ENCODE assay signal across 8 cellular contexts in the genomic region with DNA sequence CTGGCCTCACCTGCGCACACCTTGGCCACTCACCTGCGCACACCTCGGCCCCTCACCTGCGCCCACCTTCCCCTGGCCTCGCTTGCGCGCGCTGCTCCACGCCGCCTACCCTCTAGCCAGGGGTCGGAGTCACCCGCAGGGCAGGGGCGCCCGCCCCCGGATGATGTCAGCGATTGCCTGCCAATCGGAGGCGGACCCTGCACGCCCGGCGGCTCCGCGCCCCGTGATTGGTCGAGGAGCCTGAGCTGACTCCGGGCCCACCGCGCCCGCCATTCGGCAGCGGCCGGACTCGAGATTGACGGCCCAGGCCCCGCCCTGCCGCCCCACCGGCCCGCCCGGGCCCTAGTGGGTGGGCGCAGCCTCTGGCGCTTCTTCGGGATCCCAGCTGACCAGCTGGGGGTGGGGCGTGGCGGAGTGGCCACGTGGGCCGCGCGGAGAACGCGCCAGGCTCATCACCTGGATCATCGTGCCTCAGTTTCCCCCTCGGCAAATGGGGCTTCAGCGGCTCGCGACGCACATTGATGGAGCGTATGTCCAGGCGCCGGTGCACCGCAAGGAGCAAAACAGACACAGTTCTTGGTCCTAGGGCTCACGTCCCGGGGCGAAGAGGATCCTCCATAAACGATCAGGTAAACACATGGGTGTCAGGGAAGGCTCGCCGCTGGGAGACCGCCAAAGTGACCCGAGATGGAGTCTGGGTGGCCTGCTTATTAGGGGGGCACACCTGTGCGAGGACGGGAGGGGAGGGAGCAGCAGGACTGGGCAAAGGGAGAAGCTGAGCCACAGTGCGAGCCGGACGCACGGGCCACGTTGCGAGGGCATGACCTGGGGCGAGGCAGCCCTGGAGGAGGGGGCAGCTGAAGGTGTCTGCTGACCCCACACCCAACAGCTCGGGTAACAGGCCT.
DNase-seq lines count a peak whose midpoint lies in the region; ATAC-seq lines count a peak whose summit lies in the region.

A gene with protein sequence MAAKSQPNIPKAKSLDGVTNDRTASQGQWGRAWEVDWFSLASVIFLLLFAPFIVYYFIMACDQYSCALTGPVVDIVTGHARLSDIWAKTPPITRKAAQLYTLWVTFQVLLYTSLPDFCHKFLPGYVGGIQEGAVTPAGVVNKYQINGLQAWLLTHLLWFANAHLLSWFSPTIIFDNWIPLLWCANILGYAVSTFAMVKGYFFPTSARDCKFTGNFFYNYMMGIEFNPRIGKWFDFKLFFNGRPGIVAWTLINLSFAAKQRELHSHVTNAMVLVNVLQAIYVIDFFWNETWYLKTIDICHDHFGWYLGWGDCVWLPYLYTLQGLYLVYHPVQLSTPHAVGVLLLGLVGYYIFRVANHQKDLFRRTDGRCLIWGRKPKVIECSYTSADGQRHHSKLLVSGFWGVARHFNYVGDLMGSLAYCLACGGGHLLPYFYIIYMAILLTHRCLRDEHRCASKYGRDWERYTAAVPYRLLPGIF (minus strand): TSS at position 137 of the 905 bp plus-strand sequence. CDS start 3,441 bp downstream, outside the sequence.

- peak within 1 kb of the TSS; percentile 86 for H3K4me3 Mint-ChIP-seq in central memory CD8-positive, alpha-beta T cell

- peaks cover 21% of the 10 kb centered on the region for H3K36me3 Mint-ChIP-seq in central memory CD8-positive, alpha-beta T cell (ENCODE audit: insufficient read depth)

- no peaks in the 10 kb centered on the region for H3K9me3 Mint-ChIP-seq in central memory CD8-positive, alpha-beta T cell

- peaks cover 41% of the 10 kb centered on the region for H3K4me1 Mint-ChIP-seq in central memory CD8-positive, alpha-beta T cell

- ATAC-seq in GM19043 (IDR thresholded peaks at IDR 0.05; ENCODE audit: low read depth, unreplicated experiment) (peak; percentile 78), HG03354 (IDR thresholded peaks at IDR 0.05; ENCODE audit: poor library complexity, severe bottlenecking, unreplicated experiment) (peak; percentile 84)
- peak; percentile 90 to 91 for ATAC-seq in activated CD4-positive, CD25-positive, alpha-beta regulatory T cell treated with anti-CD3 and anti-CD28 coated beads, Interleukin-2, amount 50 U/mL, for 24 hours
- ATAC-seq in central memory CD8-positive, alpha-beta T cell (replicated peaks; ENCODE audit: extremely low read depth, poor library complexity, severe bottlenecking): peak; percentile 73

- DNase-seq in AG20443 (ENCODE audit: low spot score): peak; percentile 99
- peak; percentile 92 for DNase-seq in NCI-H446 treated with DMSO at 0.1 percent for 48 hours (lab: John Stamatoyannopoulos, UW)
- DNase-seq in central memory CD8-positive, alpha-beta T cell (ENCODE audit: low spot score in 2 of 2): peak; percentile 82 to 85
- DNase-seq in islet precursor cell: peak; percentile 99
- DNase-seq in stimulated activated CD4-positive, alpha-beta T cell treated with anti-CD3 and anti-CD28 coated beads, Interleukin-12 subunit alpha, Interleukin-12 subunit beta, amount 100 ng/mL, for 48 hours (ENCODE audit: low read depth in 2 of 3, low spot score in 1 of 3): peak; percentile 85 to 93 (median 89)

- H3K27ac Mint-ChIP-seq in central memory CD8-positive, alpha-beta T cell (ENCODE audit: low read depth): peak within 1 kb of the TSS; percentile 92

- H3K27me3 Mint-ChIP-seq in central memory CD8-positive, alpha-beta T cell: no peaks in the 10 kb centered on the region

Comparison
In these comparisons a context has a peak if more than half of its experiments do, and no peak if none do; other contexts are left out.
1. Peak in every context shown above with its lines: DNase-seq and ATAC-seq.